In the genomic region with DNA sequence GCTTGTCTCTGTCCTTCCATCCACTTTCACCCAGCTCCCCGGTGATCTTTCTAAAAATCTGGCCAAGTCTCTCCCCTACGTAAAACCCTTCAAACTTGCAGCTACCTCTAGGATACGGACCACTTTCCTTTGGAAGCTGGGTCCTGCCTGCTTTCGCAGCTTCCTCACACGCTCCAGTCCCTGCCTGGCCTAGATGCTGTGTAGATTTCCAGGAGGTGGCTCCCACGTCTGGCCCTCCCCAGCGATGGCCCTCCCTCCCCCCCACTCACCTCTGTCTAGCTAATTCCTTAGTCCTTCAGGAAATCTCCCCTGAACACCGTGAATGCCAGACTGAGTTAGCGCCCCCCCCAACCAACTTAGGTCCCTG, we compare ENCODE assay signal across 1 cellular context.
TF ChIP-seq lines count a peak whose summit lies in the region.

No MANE protein-coding gene starts in this region.

TF ChIP-seq in SK-N-SH, 30 proteins besides CTCF, POLR2A, EP300 and RAD21 (continued from another document):
- TF ChIP-seq, protein P1, sequence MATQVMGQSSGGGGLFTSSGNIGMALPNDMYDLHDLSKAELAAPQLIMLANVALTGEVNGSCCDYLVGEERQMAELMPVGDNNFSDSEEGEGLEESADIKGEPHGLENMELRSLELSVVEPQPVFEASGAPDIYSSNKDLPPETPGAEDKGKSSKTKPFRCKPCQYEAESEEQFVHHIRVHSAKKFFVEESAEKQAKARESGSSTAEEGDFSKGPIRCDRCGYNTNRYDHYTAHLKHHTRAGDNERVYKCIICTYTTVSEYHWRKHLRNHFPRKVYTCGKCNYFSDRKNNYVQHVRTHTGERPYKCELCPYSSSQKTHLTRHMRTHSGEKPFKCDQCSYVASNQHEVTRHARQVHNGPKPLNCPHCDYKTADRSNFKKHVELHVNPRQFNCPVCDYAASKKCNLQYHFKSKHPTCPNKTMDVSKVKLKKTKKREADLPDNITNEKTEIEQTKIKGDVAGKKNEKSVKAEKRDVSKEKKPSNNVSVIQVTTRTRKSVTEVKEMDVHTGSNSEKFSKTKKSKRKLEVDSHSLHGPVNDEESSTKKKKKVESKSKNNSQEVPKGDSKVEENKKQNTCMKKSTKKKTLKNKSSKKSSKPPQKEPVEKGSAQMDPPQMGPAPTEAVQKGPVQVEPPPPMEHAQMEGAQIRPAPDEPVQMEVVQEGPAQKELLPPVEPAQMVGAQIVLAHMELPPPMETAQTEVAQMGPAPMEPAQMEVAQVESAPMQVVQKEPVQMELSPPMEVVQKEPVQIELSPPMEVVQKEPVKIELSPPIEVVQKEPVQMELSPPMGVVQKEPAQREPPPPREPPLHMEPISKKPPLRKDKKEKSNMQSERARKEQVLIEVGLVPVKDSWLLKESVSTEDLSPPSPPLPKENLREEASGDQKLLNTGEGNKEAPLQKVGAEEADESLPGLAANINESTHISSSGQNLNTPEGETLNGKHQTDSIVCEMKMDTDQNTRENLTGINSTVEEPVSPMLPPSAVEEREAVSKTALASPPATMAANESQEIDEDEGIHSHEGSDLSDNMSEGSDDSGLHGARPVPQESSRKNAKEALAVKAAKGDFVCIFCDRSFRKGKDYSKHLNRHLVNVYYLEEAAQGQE (IDR thresholded peaks at IDR 0.05; ENCODE audit: low read depth, low read length) = no peak
- TF ChIP-seq, protein P2, sequence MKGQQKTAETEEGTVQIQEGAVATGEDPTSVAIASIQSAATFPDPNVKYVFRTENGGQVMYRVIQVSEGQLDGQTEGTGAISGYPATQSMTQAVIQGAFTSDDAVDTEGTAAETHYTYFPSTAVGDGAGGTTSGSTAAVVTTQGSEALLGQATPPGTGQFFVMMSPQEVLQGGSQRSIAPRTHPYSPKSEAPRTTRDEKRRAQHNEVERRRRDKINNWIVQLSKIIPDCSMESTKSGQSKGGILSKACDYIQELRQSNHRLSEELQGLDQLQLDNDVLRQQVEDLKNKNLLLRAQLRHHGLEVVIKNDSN (IDR thresholded peaks at IDR 0.05; ENCODE audit: borderline replicate concordance, low read depth) = no peak
- no peak for TF ChIP-seq MEF2A (IDR thresholded peaks at IDR 0.05; ENCODE audit: borderline replicate concordance, low read depth)
- TF ChIP-seq TAF1 (IDR thresholded peaks at IDR 0.05; ENCODE audit: borderline replicate concordance, low read depth, low read length) = no peak
- TF ChIP-seq GATA2 (CRISPR knock-in tag; IDR thresholded peaks at IDR 0.05) = no peak
- TF ChIP-seq MXI1 (IDR thresholded peaks at IDR 0.05; ENCODE audit: low read depth, low read length) = no peak
- TF ChIP-seq CHD2 (IDR thresholded peaks at IDR 0.05; ENCODE audit: low read length, partially characterized antibody) = no peak
- TF ChIP-seq SIN3A (IDR thresholded peaks at IDR 0.05; ENCODE audit: borderline replicate concordance, low read depth, low read length) = no peak
- no peak for TF ChIP-seq TCF12 (IDR thresholded peaks at IDR 0.05)
- TF ChIP-seq NRF1 (IDR thresholded peaks at IDR 0.05; ENCODE audit: low read depth, low read length) = no peak
- TF ChIP-seq FOXJ3 (CRISPR knock-in tag; IDR thresholded peaks at IDR 0.05) = no peak
- TF ChIP-seq ELF1 (IDR thresholded peaks at IDR 0.05) = no peak
- TF ChIP-seq RFX5 (IDR thresholded peaks at IDR 0.05; ENCODE audit: low read length) = no peak
- TF ChIP-seq POLR2AphosphoS5 (IDR thresholded peaks at IDR 0.05; ENCODE audit: low read depth, low read length) = no peak
- TF ChIP-seq, protein P3, sequence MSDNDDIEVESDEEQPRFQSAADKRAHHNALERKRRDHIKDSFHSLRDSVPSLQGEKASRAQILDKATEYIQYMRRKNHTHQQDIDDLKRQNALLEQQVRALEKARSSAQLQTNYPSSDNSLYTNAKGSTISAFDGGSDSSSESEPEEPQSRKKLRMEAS (IDR thresholded peaks at IDR 0.05; ENCODE audit: low read depth) = no peak
- TF ChIP-seq, protein P4, sequence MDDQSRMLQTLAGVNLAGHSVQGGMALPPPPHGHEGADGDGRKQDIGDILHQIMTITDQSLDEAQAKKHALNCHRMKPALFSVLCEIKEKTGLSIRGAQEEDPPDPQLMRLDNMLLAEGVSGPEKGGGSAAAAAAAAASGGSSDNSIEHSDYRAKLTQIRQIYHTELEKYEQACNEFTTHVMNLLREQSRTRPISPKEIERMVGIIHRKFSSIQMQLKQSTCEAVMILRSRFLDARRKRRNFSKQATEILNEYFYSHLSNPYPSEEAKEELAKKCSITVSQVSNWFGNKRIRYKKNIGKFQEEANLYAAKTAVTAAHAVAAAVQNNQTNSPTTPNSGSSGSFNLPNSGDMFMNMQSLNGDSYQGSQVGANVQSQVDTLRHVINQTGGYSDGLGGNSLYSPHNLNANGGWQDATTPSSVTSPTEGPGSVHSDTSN (IDR thresholded peaks at IDR 0.05) = no peak
